In genomic region chr16:21088143-21088542, GRCh38 we compare ENCODE assay signal across 2 cellular contexts.
TF ChIP-seq lines count a peak whose summit lies in the region.

No MANE protein-coding gene starts in this region.

TF ChIP-seq in IMR-90, 13 proteins besides CTCF, POLR2A, EP300 and RAD21:
- no peak for TF ChIP-seq ELK1 (IDR thresholded peaks at IDR 0.05; ENCODE audit: borderline replicate concordance, low read depth, low read length)
- no peak for TF ChIP-seq MXI1 (IDR thresholded peaks at IDR 0.05; ENCODE audit: borderline replicate concordance, low read depth, low read length)
- TF ChIP-seq NFE2L2 (IDR thresholded peaks at IDR 0.05; ENCODE audit: low read depth, low read length) = no peak
- no peak for TF ChIP-seq BHLHE40 (IDR thresholded peaks at IDR 0.05; ENCODE audit: low read depth, low read length)
- TF ChIP-seq RCOR1 (IDR thresholded peaks at IDR 0.05; ENCODE audit: insufficient replicate concordance, low read length) = no peak
- TF ChIP-seq SMC3 (IDR thresholded peaks at IDR 0.05; ENCODE audit: low read depth, low read length) = no peak
- no peak for TF ChIP-seq MAZ (IDR thresholded peaks at IDR 0.05; ENCODE audit: borderline replicate concordance, low read depth, low read length)
- no peak for TF ChIP-seq FOS (IDR thresholded peaks at IDR 0.05; ENCODE audit: low read depth, low read length)
- TF ChIP-seq CEBPB (IDR thresholded peaks at IDR 0.05; ENCODE audit: low read depth, low read length) = no peak
- TF ChIP-seq MAFK (IDR thresholded peaks at IDR 0.05; ENCODE audit: low read depth, low read length) = no peak
- TF ChIP-seq RFX5 (IDR thresholded peaks at IDR 0.05; ENCODE audit: low read depth, low read length) = no peak

TF ChIP-seq in SK-N-SH, 30 proteins besides CTCF, POLR2A, EP300 and RAD21:
- TF ChIP-seq REST (IDR thresholded peaks at IDR 0.05; ENCODE audit: low read depth, low read length) = no peak
